ENCODE assay signal across 11 cellular contexts in genomic region chr4:112287258-112287873, GRCh38. TPM values are rescaled to one million over a fixed set of nuclear protein-coding genes. Genes with fewer than 3 reads are reported as not detected.
DNase-seq lines count a peak whose midpoint lies in the region; ATAC-seq and TF ChIP-seq lines count a peak whose summit lies in the region.
"Had no signal": no experiment of that assay in that cellular context is flagged by ENCODE, and none has a peak within 500 bp of the region (broad histone marks: within the 10 kb centered on the region; RNA-seq: fewer than 3 reads in every experiment).

No MANE protein-coding gene starts in this region.

- intact Hi-C loops in CD4-positive, alpha-beta T cell (cut with DNase I, micrococcal nuclease): loop anchor here in 1 of 2 experiments (10.0 kb wide), 1 partner anchor 1477 kb away; the partner anchor contains the start of gene CAMK2D
- intact Hi-C loops in activated T-helper 2 cell treated with anti-CD3 and anti-CD28 coated beads, Interferon-gamma antibody, Interleukin-2, Interleukin-4, amounts not matched to agents 10 μg/mL and 5 μg/mL and 100 μg/mL, durations not matched to agents 14 hours and 24 hours and 36 hours (cut with micrococcal nuclease): loop anchor here (2.0 to 5.0 kb wide), 4 partner anchors 31 to 1400 kb away; partner anchors contain the start of gene NEUROG2
- intact Hi-C loops in dorsolateral prefrontal cortex (cut with DNase I): no loop called here

- peak overlapping the region; percentile 96 for H3K4me3 Mint-ChIP-seq in CD4-positive, alpha-beta T cell
- peak overlapping the region; percentile 44 for H3K4me3 Mint-ChIP-seq in activated T-helper 2 cell treated with anti-CD3 and anti-CD28 coated beads, Interferon-gamma antibody, Interleukin-2, Interleukin-4, amounts not matched to agents 10 μg/mL and 5 μg/mL and 100 μg/mL, durations not matched to agents 14 hours and 24 hours and 36 hours (ENCODE audit: low read depth)

- no peaks in the 10 kb centered on the region for H3K27me3 ChIP-seq in CD4-positive, alpha-beta T cell (ENCODE audit: control insufficient read depth, insufficient read depth, low read length)
- H3K27me3 ChIP-seq in dorsolateral prefrontal cortex: no peaks in the 10 kb centered on the region
- H3K27me3 ChIP-seq: vagina had no signal

- TF ChIP-seq CTCF in CD4-positive, alpha-beta T cell (IDR thresholded peaks at IDR 0.05): no peak
- TF ChIP-seq CTCF in dorsolateral prefrontal cortex (IDR thresholded peaks at IDR 0.05 in 54 of 56, conservative IDR thresholded peaks at IDR 0.05 in 2 of 56; ENCODE audit: low read depth in 1 of 56, partially characterized antibody in 56 of 56) (no peak), GM13976 (IDR thresholded peaks at IDR 0.05; ENCODE audit: borderline replicate concordance, control extremely low read depth, extremely low read depth, insufficient read depth, missing control alignments) (no peak)

- H3K9me3 Mint-ChIP-seq in CD4-positive, alpha-beta T cell: no peaks in the 10 kb centered on the region
- no peaks in the 10 kb centered on the region for H3K9me3 Mint-ChIP-seq in activated T-helper 2 cell treated with anti-CD3 and anti-CD28 coated beads, Interferon-gamma antibody, Interleukin-2, Interleukin-4, amounts not matched to agents 10 μg/mL and 5 μg/mL and 100 μg/mL, durations not matched to agents 14 hours and 24 hours and 36 hours

- H3K36me3 Mint-ChIP-seq in CD4-positive, alpha-beta T cell (ENCODE audit: low read depth): peaks cover 21% of the 10 kb centered on the region
- H3K36me3 Mint-ChIP-seq in activated T-helper 2 cell treated with anti-CD3 and anti-CD28 coated beads, Interferon-gamma antibody, Interleukin-2, Interleukin-4, amounts not matched to agents 10 μg/mL and 5 μg/mL and 100 μg/mL, durations not matched to agents 14 hours and 24 hours and 36 hours (ENCODE audit: low read depth): peaks cover 10% of the 10 kb centered on the region

- ATAC-seq in CD4-positive, alpha-beta T cell (ENCODE audit: poor library complexity): no peak
- peak; percentile 24 for ATAC-seq in GM19023 (IDR thresholded peaks at IDR 0.05; ENCODE audit: unreplicated experiment)
- peak; percentile 32 for ATAC-seq in HG03095 (IDR thresholded peaks at IDR 0.05; ENCODE audit: unreplicated experiment)

- H3K4me1 Mint-ChIP-seq in CD4-positive, alpha-beta T cell (ENCODE audit: low read depth): peaks cover 63% of the 10 kb centered on the region
- H3K4me1 Mint-ChIP-seq in activated T-helper 2 cell treated with anti-CD3 and anti-CD28 coated beads, Interferon-gamma antibody, Interleukin-2, Interleukin-4, amounts not matched to agents 10 μg/mL and 5 μg/mL and 100 μg/mL, durations not matched to agents 14 hours and 24 hours and 36 hours (ENCODE audit: low read depth): peaks cover 60% of the 10 kb centered on the region

- CTCF ChIA-PET in CD4-positive, alpha-beta T cell (lab: Charles Lee): interaction anchor here (1.2 to 1.7 kb wide), 2 partner anchors 12 to 218 kb away, joined by 3 to 4 read pairs; no protein-coding TSS in a partner anchor

- in situ Hi-C loops in GM13976 (cut with MboI; ENCODE audit: low sequenced_read_pairs, unreplicated experiment): no loop called here

- no peak for DNase-seq in CD4-positive, alpha-beta T cell
- DNase-seq in activated T-helper 2 cell treated with anti-CD3 and anti-CD28 coated beads, Interferon-gamma antibody, Interleukin-2, Interleukin-4, amounts not matched to agents 10 μg/mL and 5 μg/mL and 100 μg/mL, durations not matched to agents 14 hours and 24 hours and 36 hours (ENCODE audit: low spot score): no peak
- DNase-seq in retina (no peak), dorsolateral prefrontal cortex (no peak), SIG-M5 (lab: John Stamatoyannopoulos, UW) (no peak), GM13976 (ENCODE audit: low spot score) (no peak)
- DNase-seq: NCI-H226; stimulated activated CD4-positive, alpha-beta T cell treated with anti-CD3 and anti-CD28 coated beads, Interleukin-15, amount 100 ng/mL, for 24 hours had no signal

- POLR2A ChIA-PET in CD4-positive, alpha-beta T cell (lab: Charles Lee): interaction anchor here (1.2 to 5.6 kb wide), 6 partner anchors 8 to 350 kb away, joined by 3 to 137 read pairs (median 14); partner anchors contain the start of genes ALPK1 and AP1AR

- no peaks in the 10 kb centered on the region for H3K9me3 ChIP-seq in CD4-positive, alpha-beta T cell (ENCODE audit: control insufficient read depth, low read length)
- H3K9me3 ChIP-seq: vagina had no signal

- no peaks in the 10 kb centered on the region for H3K27me3 Mint-ChIP-seq in CD4-positive, alpha-beta T cell
- H3K27me3 Mint-ChIP-seq in activated T-helper 2 cell treated with anti-CD3 and anti-CD28 coated beads, Interferon-gamma antibody, Interleukin-2, Interleukin-4, amounts not matched to agents 10 μg/mL and 5 μg/mL and 100 μg/mL, durations not matched to agents 14 hours and 24 hours and 36 hours (ENCODE audit: low read depth): no peaks in the 10 kb centered on the region

- peak overlapping the region; percentile 86 for H3K27ac ChIP-seq in CD4-positive, alpha-beta T cell (ENCODE audit: low read depth, low read length)
- no peak overlapping the region for H3K27ac ChIP-seq in dorsolateral prefrontal cortex

- H3K27ac Mint-ChIP-seq in CD4-positive, alpha-beta T cell: peak overlapping the region; percentile 87
- peak overlapping the region; percentile 44 for H3K27ac Mint-ChIP-seq in activated T-helper 2 cell treated with anti-CD3 and anti-CD28 coated beads, Interferon-gamma antibody, Interleukin-2, Interleukin-4, amounts not matched to agents 10 μg/mL and 5 μg/mL and 100 μg/mL, durations not matched to agents 14 hours and 24 hours and 36 hours

- no peak overlapping the region for H3K4me3 ChIP-seq in dorsolateral prefrontal cortex
- H3K4me3 ChIP-seq: vagina had no signal

RNA-seq across cellular contexts. Expression of gene TIFA, which starts 1.7 kb away (rescaled TPM):
- 10 to 100 TPM; 14.5 to 18.4 TPM for total RNA-seq in CD4-positive, alpha-beta T cell
- total RNA-seq in activated T-helper 2 cell treated with anti-CD3 and anti-CD28 coated beads, Interferon-gamma antibody, Interleukin-2, Interleukin-4, amounts not matched to agents 10 μg/mL and 5 μg/mL and 100 μg/mL, durations not matched to agents 14 hours and 24 hours and 36 hours: 10.1 and 10.4 TPM in 2 replicates
- 10 to 100 TPM in 5 of 120 experiments, 1 to 10 TPM in 115; 1.6 to 14.6 (median 5.8) TPM for total RNA-seq in dorsolateral prefrontal cortex

RNA-seq across cellular contexts. Expression of gene ALPK1, which starts 9.8 kb away (rescaled TPM):
- total RNA-seq in CD4-positive, alpha-beta T cell: 1 to 10 TPM; 8.2 to 9.5 TPM
- total RNA-seq in activated T-helper 2 cell treated with anti-CD3 and anti-CD28 coated beads, Interferon-gamma antibody, Interleukin-2, Interleukin-4, amounts not matched to agents 10 μg/mL and 5 μg/mL and 100 μg/mL, durations not matched to agents 14 hours and 24 hours and 36 hours: 2.9 and 3.8 TPM in 2 replicates
- total RNA-seq in dorsolateral prefrontal cortex: 10 to 100 TPM in 45 of 120 experiments, 1 to 10 TPM in 75; 2.6 to 20.1 (median 8.6) TPM

RNA-seq across cellular contexts. Expression of gene AP1AR, which starts 55.8 kb away (rescaled TPM):
- total RNA-seq in CD4-positive, alpha-beta T cell: 1 to 10 TPM; 3.7 to 4.8 TPM
- 19.3 and 21.7 TPM in 2 replicates for total RNA-seq in activated T-helper 2 cell treated with anti-CD3 and anti-CD28 coated beads, Interferon-gamma antibody, Interleukin-2, Interleukin-4, amounts not matched to agents 10 μg/mL and 5 μg/mL and 100 μg/mL, durations not matched to agents 14 hours and 24 hours and 36 hours
- 10 to 100 TPM; 10.1 to 30.2 (median 21.8) TPM for total RNA-seq in dorsolateral prefrontal cortex
